1 cellular context compared by ENCODE assay signal in the genomic region with DNA sequence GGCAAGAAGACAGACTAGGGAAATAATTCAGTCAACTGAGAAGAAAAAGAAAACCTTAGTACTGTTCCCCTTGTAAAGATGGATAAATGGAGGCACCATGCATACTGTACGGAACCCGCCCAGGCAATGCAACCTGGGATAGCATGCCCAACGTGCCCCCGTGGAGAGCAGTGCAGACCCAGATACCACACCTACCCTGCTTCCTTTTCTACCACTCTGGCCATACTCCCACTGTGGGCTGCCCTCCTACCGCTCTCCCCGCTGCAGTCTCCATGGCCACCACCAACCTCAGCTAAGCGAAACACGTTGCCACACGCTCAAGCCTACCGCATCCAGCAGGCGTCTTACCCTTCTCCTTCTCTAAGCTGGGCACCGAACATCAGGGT.
A peak's percentile ranks its signal among the peaks of the same experiment; 100 is the strongest.
TF ChIP-seq lines count a peak whose summit lies in the region.

No MANE protein-coding gene starts in this region.

TF ChIP-seq in K562, 482 proteins besides CTCF, POLR2A, EP300 and RAD21 (continued from another document and continues in another):
- TF ChIP-seq, protein P1, sequence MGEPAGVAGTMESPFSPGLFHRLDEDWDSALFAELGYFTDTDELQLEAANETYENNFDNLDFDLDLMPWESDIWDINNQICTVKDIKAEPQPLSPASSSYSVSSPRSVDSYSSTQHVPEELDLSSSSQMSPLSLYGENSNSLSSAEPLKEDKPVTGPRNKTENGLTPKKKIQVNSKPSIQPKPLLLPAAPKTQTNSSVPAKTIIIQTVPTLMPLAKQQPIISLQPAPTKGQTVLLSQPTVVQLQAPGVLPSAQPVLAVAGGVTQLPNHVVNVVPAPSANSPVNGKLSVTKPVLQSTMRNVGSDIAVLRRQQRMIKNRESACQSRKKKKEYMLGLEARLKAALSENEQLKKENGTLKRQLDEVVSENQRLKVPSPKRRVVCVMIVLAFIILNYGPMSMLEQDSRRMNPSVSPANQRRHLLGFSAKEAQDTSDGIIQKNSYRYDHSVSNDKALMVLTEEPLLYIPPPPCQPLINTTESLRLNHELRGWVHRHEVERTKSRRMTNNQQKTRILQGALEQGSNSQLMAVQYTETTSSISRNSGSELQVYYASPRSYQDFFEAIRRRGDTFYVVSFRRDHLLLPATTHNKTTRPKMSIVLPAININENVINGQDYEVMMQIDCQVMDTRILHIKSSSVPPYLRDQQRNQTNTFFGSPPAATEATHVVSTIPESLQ (CRISPR knock-in tag; IDR thresholded peaks at IDR 0.05) = 0 out of 2 replicates have a peak, but pooled peaks have one; percentile 78
- TF ChIP-seq GABPA (tag; conservative IDR thresholded peaks at IDR 0.05; ENCODE audit: low read depth) = no peak; the same call in 1 of the 2 replicates
- TF ChIP-seq, protein P2, sequence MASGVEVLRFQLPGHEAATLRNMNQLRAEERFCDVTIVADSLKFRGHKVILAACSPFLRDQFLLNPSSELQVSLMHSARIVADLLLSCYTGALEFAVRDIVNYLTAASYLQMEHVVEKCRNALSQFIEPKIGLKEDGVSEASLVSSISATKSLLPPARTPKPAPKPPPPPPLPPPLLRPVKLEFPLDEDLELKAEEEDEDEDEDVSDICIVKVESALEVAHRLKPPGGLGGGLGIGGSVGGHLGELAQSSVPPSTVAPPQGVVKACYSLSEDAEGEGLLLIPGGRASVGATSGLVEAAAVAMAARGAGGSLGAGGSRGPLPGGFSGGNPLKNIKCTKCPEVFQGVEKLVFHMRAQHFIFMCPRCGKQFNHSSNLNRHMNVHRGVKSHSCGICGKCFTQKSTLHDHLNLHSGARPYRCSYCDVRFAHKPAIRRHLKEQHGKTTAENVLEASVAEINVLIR (CRISPR knock-in tag; IDR thresholded peaks at IDR 0.05) = peak; percentile 12; the same call in 1 of the 2 replicates
- peak; percentile 86; the same call in 1 of the 2 replicates for TF ChIP-seq ESRRB (CRISPR knock-in tag; IDR thresholded peaks at IDR 0.05; ENCODE audit: borderline replicate concordance)
- TF ChIP-seq SMARCA5 (IDR thresholded peaks at IDR 0.05) = no peak
- TF ChIP-seq RBM34 (IDR thresholded peaks at IDR 0.05; ENCODE audit: borderline replicate concordance, insufficient read depth, low read length) = no peak
- TF ChIP-seq HEY1 (CRISPR knock-in tag; IDR thresholded peaks at IDR 0.05; ENCODE audit: borderline replicate concordance) = no peak
- no peak; the same call in 1 of the 2 replicates for TF ChIP-seq ZKSCAN1 (IDR thresholded peaks at IDR 0.05; ENCODE audit: low read depth, low read length)
- TF ChIP-seq PRMT5 (CRISPR knock-in tag; IDR thresholded peaks at IDR 0.05) = no peak; the same call in 1 of the 2 replicates
- no peak for TF ChIP-seq ZFP30 (CRISPR knock-in tag; IDR thresholded peaks at IDR 0.05; ENCODE audit: borderline replicate concordance)
- peak; percentile 79; the same call in 1 of the 2 replicates for TF ChIP-seq PHB (CRISPR knock-in tag; IDR thresholded peaks at IDR 0.05)
- TF ChIP-seq RAD51 (IDR thresholded peaks at IDR 0.05; ENCODE audit: borderline replicate concordance, low read depth) = no peak
- peak; percentile 84; the same call in 1 of the 2 replicates for TF ChIP-seq FOXK1 (CRISPR knock-in tag; IDR thresholded peaks at IDR 0.05; ENCODE audit: borderline replicate concordance)
- peak; percentile 92 for TF ChIP-seq HOXB6 (CRISPR knock-in tag; IDR thresholded peaks at IDR 0.05; ENCODE audit: borderline replicate concordance)
- TF ChIP-seq, protein P3, sequence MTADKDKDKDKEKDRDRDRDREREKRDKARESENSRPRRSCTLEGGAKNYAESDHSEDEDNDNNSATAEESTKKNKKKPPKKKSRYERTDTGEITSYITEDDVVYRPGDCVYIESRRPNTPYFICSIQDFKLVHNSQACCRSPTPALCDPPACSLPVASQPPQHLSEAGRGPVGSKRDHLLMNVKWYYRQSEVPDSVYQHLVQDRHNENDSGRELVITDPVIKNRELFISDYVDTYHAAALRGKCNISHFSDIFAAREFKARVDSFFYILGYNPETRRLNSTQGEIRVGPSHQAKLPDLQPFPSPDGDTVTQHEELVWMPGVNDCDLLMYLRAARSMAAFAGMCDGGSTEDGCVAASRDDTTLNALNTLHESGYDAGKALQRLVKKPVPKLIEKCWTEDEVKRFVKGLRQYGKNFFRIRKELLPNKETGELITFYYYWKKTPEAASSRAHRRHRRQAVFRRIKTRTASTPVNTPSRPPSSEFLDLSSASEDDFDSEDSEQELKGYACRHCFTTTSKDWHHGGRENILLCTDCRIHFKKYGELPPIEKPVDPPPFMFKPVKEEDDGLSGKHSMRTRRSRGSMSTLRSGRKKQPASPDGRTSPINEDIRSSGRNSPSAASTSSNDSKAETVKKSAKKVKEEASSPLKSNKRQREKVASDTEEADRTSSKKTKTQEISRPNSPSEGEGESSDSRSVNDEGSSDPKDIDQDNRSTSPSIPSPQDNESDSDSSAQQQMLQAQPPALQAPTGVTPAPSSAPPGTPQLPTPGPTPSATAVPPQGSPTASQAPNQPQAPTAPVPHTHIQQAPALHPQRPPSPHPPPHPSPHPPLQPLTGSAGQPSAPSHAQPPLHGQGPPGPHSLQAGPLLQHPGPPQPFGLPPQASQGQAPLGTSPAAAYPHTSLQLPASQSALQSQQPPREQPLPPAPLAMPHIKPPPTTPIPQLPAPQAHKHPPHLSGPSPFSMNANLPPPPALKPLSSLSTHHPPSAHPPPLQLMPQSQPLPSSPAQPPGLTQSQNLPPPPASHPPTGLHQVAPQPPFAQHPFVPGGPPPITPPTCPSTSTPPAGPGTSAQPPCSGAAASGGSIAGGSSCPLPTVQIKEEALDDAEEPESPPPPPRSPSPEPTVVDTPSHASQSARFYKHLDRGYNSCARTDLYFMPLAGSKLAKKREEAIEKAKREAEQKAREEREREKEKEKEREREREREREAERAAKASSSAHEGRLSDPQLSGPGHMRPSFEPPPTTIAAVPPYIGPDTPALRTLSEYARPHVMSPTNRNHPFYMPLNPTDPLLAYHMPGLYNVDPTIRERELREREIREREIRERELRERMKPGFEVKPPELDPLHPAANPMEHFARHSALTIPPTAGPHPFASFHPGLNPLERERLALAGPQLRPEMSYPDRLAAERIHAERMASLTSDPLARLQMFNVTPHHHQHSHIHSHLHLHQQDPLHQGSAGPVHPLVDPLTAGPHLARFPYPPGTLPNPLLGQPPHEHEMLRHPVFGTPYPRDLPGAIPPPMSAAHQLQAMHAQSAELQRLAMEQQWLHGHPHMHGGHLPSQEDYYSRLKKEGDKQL (CRISPR knock-in tag; IDR thresholded peaks at IDR 0.05; ENCODE audit: borderline replicate concordance) = peak; percentile 28; the same call in 1 of the 2 replicates
- TF ChIP-seq BHLHE40 (IDR thresholded peaks at IDR 0.05; ENCODE audit: low read length) = peak; percentile 34; the same call in 1 of the 2 replicates
- TF ChIP-seq SRSF1 (IDR thresholded peaks at IDR 0.05; ENCODE audit: low read depth, low read length) = no peak
- TF ChIP-seq ARHGAP35 (IDR thresholded peaks at IDR 0.05; ENCODE audit: partially characterized antibody) = no peak
- 0 out of 2 replicates have a peak, but pooled peaks have one; percentile 26 for TF ChIP-seq JUNB (CRISPR knock-in tag; conservative IDR thresholded peaks at IDR 0.05)
- TF ChIP-seq CBFA2T3 (IDR thresholded peaks at IDR 0.05) = no peak
- TF ChIP-seq, protein P4, sequence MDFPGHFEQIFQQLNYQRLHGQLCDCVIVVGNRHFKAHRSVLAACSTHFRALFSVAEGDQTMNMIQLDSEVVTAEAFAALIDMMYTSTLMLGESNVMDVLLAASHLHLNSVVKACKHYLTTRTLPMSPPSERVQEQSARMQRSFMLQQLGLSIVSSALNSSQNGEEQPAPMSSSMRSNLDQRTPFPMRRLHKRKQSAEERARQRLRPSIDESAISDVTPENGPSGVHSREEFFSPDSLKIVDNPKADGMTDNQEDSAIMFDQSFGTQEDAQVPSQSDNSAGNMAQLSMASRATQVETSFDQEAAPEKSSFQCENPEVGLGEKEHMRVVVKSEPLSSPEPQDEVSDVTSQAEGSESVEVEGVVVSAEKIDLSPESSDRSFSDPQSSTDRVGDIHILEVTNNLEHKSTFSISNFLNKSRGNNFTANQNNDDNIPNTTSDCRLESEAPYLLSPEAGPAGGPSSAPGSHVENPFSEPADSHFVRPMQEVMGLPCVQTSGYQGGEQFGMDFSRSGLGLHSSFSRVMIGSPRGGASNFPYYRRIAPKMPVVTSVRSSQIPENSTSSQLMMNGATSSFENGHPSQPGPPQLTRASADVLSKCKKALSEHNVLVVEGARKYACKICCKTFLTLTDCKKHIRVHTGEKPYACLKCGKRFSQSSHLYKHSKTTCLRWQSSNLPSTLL (IDR thresholded peaks at IDR 0.05) = no peak
- TF ChIP-seq SP1 (CRISPR knock-in tag; IDR thresholded peaks at IDR 0.05) = no peak
- TF ChIP-seq MAFK (IDR thresholded peaks at IDR 0.05; ENCODE audit: low read length) = no peak
- TF ChIP-seq, protein P5, sequence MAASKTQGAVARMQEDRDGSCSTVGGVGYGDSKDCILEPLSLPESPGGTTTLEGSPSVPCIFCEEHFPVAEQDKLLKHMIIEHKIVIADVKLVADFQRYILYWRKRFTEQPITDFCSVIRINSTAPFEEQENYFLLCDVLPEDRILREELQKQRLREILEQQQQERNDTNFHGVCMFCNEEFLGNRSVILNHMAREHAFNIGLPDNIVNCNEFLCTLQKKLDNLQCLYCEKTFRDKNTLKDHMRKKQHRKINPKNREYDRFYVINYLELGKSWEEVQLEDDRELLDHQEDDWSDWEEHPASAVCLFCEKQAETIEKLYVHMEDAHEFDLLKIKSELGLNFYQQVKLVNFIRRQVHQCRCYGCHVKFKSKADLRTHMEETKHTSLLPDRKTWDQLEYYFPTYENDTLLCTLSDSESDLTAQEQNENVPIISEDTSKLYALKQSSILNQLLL (CRISPR knock-in tag; IDR thresholded peaks at IDR 0.05; ENCODE audit: borderline replicate concordance) = no peak
- TF ChIP-seq NR3C1 (CRISPR knock-in tag; IDR thresholded peaks at IDR 0.05) = no peak
- TF ChIP-seq EWSR1 (IDR thresholded peaks at IDR 0.05; ENCODE audit: borderline replicate concordance, low read depth, partially characterized antibody) = no peak
- no peak for TF ChIP-seq ZNF699 (CRISPR knock-in tag; IDR thresholded peaks at IDR 0.05; ENCODE audit: insufficient replicate concordance)
- TF ChIP-seq GABPB1 (CRISPR knock-in tag; IDR thresholded peaks at IDR 0.05) = no peak
- TF ChIP-seq ELF4 (CRISPR knock-in tag; IDR thresholded peaks at IDR 0.05) = peak; percentile 56; the same call in 1 of the 2 replicates
- no peak for TF ChIP-seq ZNF696 (CRISPR knock-in tag; conservative IDR thresholded peaks at IDR 0.05)
- TF ChIP-seq EP400 (IDR thresholded peaks at IDR 0.05) = no peak; the same call in 1 of the 2 replicates
- TF ChIP-seq PHB2 (IDR thresholded peaks at IDR 0.05; ENCODE audit: low read depth) = no peak
- TF ChIP-seq, protein P6, sequence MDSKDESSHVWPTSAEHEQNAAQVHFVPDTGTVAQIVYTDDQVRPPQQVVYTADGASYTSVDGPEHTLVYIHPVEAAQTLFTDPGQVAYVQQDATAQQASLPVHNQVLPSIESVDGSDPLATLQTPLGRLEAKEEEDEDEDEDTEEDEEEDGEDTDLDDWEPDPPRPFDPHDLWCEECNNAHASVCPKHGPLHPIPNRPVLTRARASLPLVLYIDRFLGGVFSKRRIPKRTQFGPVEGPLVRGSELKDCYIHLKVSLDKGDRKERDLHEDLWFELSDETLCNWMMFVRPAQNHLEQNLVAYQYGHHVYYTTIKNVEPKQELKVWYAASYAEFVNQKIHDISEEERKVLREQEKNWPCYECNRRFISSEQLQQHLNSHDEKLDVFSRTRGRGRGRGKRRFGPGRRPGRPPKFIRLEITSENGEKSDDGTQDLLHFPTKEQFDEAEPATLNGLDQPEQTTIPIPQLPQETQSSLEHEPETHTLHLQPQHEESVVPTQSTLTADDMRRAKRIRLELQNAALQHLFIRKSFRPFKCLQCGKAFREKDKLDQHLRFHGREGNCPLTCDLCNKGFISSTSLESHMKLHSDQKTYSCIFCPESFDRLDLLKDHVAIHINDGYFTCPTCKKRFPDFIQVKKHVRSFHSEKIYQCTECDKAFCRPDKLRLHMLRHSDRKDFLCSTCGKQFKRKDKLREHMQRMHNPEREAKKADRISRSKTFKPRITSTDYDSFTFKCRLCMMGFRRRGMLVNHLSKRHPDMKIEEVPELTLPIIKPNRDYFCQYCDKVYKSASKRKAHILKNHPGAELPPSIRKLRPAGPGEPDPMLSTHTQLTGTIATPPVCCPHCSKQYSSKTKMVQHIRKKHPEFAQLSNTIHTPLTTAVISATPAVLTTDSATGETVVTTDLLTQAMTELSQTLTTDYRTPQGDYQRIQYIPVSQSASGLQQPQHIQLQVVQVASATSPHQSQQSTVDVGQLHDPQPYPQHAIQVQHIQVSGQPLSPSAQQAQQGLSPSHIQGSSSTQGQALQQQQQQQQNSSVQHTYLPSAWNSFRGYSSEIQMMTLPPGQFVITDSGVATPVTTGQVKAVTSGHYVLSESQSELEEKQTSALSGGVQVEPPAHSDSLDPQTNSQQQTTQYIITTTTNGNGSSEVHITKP (IDR thresholded peaks at IDR 0.05; ENCODE audit: partially characterized antibody) = no peak
- TF ChIP-seq, protein P7, sequence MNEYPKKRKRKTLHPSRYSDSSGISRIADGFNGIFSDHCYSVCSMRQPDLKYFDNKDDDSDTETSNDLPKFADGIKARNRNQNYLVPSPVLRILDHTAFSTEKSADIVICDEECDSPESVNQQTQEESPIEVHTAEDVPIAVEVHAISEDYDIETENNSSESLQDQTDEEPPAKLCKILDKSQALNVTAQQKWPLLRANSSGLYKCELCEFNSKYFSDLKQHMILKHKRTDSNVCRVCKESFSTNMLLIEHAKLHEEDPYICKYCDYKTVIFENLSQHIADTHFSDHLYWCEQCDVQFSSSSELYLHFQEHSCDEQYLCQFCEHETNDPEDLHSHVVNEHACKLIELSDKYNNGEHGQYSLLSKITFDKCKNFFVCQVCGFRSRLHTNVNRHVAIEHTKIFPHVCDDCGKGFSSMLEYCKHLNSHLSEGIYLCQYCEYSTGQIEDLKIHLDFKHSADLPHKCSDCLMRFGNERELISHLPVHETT (CRISPR knock-in tag; conservative IDR thresholded peaks at IDR 0.05 in 1 of 2, IDR thresholded peaks at IDR 0.05 in 1 of 2) = no peak
- TF ChIP-seq ZNF561 (CRISPR knock-in tag; conservative IDR thresholded peaks at IDR 0.05) = no peak
- TF ChIP-seq, protein P8, sequence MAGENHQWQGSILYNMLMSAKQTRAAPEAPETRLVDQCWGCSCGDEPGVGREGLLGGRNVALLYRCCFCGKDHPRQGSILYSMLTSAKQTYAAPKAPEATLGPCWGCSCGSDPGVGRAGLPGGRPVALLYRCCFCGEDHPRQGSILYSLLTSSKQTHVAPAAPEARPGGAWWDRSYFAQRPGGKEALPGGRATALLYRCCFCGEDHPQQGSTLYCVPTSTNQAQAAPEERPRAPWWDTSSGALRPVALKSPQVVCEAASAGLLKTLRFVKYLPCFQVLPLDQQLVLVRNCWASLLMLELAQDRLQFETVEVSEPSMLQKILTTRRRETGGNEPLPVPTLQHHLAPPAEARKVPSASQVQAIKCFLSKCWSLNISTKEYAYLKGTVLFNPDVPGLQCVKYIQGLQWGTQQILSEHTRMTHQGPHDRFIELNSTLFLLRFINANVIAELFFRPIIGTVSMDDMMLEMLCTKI (IDR thresholded peaks at IDR 0.05; ENCODE audit: partially characterized antibody) = no peak
- TF ChIP-seq RBM22 (IDR thresholded peaks at IDR 0.05; ENCODE audit: low read depth, low read length, poor library complexity, severe bottlenecking) = no peak
- no peak for TF ChIP-seq ETS2 (tag; IDR thresholded peaks at IDR 0.05; ENCODE audit: borderline replicate concordance, poor library complexity, severe bottlenecking)
